ENCODE assay signal across 1 cellular context in the genomic region with DNA sequence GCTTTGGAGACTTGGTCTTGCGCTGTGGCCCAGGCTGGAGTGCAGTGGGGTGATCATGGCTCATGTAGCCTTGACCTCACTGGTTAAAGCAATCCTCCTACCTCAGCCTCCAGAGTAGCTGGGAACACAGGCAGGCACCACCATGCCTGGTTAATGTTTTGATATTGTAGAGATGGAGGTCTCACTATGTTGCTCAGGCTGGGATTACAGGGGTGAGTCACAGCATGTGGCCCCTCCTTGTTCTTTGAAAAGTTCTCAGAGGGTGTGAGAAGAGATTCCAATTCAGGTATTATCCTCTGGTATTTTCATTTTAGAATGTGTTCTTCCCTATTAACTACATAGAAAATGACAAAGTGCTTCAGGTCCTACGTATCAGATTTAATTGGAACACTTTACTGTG.
TF ChIP-seq lines count a peak whose summit lies in the region.

No MANE protein-coding gene starts in this region.

TF ChIP-seq in HepG2, 621 proteins besides CTCF, POLR2A, EP300 and RAD21 (continued from another document):
- TF ChIP-seq ARHGAP35 (CRISPR knock-in tag; IDR thresholded peaks at IDR 0.05; ENCODE audit: borderline replicate concordance) (no peak), TMF1 (CRISPR knock-in tag; IDR thresholded peaks at IDR 0.05; ENCODE audit: low read depth) (no peak), ZNF776 (CRISPR knock-in tag; IDR thresholded peaks at IDR 0.05) (no peak), SPEN (CRISPR knock-in tag; IDR thresholded peaks at IDR 0.05; ENCODE audit: low read depth) (no peak)
- TF ChIP-seq, protein P1, sequence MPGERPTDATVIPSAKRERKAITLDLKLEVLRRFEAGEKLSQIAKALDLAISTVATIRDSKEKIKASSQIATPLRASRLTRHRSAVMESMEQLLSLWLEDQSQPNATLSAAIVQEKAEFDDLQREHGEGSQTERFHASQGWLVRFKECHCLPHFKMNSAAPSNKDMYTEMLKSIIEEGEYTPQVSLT (CRISPR knock-in tag; IDR thresholded peaks at IDR 0.05; ENCODE audit: borderline replicate concordance, low read depth), result no peak
- TF ChIP-seq, protein P2, sequence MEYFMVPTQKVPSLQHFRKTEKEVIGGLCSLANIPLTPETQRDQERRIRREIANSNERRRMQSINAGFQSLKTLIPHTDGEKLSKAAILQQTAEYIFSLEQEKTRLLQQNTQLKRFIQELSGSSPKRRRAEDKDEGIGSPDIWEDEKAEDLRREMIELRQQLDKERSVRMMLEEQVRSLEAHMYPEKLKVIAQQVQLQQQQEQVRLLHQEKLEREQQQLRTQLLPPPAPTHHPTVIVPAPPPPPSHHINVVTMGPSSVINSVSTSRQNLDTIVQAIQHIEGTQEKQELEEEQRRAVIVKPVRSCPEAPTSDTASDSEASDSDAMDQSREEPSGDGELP (IDR thresholded peaks at IDR 0.05; ENCODE audit: borderline replicate concordance, low read depth), result no peak
TF ChIP-seq in HepG2: peak in this region for 0.
